Comparison of ENCODE assay signal across 1 cellular context in the genomic region with DNA sequence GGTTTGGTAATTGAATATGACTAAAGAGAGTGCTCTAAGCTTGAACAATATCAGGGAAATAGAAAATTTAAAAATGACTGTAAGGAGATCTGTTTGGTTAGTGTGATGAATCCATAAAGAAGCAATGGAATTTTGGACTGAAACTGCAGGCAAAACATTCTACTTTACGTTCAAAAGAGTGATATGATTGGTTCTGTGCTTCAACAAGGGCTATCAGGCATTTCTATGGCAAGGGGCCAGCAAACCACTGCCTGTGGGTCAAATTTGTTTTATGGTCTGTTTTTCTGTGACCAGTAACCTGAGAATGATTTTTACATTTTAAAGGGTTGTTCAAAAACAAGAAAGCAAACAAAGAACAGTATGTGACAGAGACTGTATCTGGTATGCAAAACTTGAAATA.
TF ChIP-seq lines count a peak whose summit lies in the region.

No MANE protein-coding gene starts in this region.

TF ChIP-seq in HEK293, 187 proteins besides CTCF, POLR2A, EP300 and RAD21 (continued from another document):
- TF ChIP-seq, protein P1, sequence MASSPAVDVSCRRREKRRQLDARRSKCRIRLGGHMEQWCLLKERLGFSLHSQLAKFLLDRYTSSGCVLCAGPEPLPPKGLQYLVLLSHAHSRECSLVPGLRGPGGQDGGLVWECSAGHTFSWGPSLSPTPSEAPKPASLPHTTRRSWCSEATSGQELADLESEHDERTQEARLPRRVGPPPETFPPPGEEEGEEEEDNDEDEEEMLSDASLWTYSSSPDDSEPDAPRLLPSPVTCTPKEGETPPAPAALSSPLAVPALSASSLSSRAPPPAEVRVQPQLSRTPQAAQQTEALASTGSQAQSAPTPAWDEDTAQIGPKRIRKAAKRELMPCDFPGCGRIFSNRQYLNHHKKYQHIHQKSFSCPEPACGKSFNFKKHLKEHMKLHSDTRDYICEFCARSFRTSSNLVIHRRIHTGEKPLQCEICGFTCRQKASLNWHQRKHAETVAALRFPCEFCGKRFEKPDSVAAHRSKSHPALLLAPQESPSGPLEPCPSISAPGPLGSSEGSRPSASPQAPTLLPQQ (tag by site-specific recombination; IDR thresholded peaks at IDR 0.05) = 0 out of 2 replicates have a peak, but pooled peaks have one; percentile 17
- TF ChIP-seq ZFP3 (tag by site-specific recombination; IDR thresholded peaks at IDR 0.05; ENCODE audit: low read depth) (no peak), ZSCAN30 (tag by site-specific recombination; IDR thresholded peaks at IDR 0.05) (peak; percentile 18; the same call in 1 of the 2 replicates), WT1 (tag by site-specific recombination; IDR thresholded peaks at IDR 0.05) (peak; percentile 13; the same call in 1 of the 2 replicates), ZNF16 (tag by site-specific recombination; IDR thresholded peaks at IDR 0.05; ENCODE audit: low read depth) (no peak)
- TF ChIP-seq, protein P2, sequence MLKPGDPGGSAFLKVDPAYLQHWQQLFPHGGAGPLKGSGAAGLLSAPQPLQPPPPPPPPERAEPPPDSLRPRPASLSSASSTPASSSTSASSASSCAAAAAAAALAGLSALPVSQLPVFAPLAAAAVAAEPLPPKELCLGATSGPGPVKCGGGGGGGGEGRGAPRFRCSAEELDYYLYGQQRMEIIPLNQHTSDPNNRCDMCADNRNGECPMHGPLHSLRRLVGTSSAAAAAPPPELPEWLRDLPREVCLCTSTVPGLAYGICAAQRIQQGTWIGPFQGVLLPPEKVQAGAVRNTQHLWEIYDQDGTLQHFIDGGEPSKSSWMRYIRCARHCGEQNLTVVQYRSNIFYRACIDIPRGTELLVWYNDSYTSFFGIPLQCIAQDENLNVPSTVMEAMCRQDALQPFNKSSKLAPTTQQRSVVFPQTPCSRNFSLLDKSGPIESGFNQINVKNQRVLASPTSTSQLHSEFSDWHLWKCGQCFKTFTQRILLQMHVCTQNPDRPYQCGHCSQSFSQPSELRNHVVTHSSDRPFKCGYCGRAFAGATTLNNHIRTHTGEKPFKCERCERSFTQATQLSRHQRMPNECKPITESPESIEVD (tag by site-specific recombination; IDR thresholded peaks at IDR 0.05) = peak; percentile 98
TF ChIP-seq in HEK293: peak in this region for 12.
